ENCODE assay signal across 18 cellular contexts in the genomic region with DNA sequence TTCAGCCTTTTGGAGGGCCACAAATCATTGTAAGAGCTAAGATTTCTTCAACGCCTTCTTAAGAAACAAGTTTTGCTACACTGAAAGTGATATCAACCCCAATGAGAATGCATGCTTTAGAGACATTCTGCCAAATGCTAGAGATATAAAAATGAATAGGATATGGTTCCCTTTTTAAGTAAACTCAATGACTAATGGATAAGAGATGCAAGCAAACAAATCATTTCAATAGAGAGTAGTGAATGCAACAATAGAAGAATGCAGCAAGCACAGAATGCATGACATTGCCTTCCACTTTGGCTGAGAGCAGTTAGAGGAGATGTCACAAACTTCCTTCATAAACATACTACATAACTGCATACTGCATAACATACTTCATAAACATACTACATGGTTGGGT.
"Had no signal": no experiment of that assay in that cellular context is flagged by ENCODE, and none has a peak within 500 bp of the region (broad histone marks: within the 10 kb centered on the region; RNA-seq: fewer than 3 reads in every experiment).

No MANE protein-coding gene starts in this region.

- H3K4me3 ChIP-seq: esophagus muscularis mucosa, gastrocnemius medialis, lung, pancreas, right lobe of liver, thoracic aorta, tibial nerve, upper lobe of left lung had no signal

- H3K27ac ChIP-seq: esophagus muscularis mucosa, gastrocnemius medialis, neutrophil, pancreas, right lobe of liver, thoracic aorta, tibial nerve, upper lobe of left lung had no signal

- ATAC-seq: gastrocnemius medialis; left lobe of liver; natural killer cell; pancreas; right lobe of liver; stimulated activated naive B cell treated with anti-CD40 and anti-IgM and Interleukin-4, amounts not matched to agents 10 μg/mL and 1 μg/mL and 100 μg/mL, for 72 hours had no signal

- H3K27me3 ChIP-seq: esophagus muscularis mucosa, gastrocnemius medialis, neutrophil, pancreas, right lobe of liver, tibial nerve, upper lobe of left lung had no signal

- H3K9me3 ChIP-seq: esophagus muscularis mucosa, gastrocnemius medialis, neutrophil, pancreas, right lobe of liver, thoracic aorta, upper lobe of left lung had no signal

- H3K4me1 ChIP-seq: gastrocnemius medialis, pancreas, right lobe of liver, upper lobe of left lung had no signal

- DNase-seq: effector CD8-positive, alpha-beta T cell; endodermal cell; gastrocnemius medialis; head of caudate nucleus; natural killer cell; pancreas; right lobe of liver; small intestine; stimulated activated CD4-positive, alpha-beta T cell treated with anti-CD3 and anti-CD28 coated beads, Interleukin-15, amount 100 ng/mL, for 24 hours; stimulated activated CD4-positive, alpha-beta T cell treated with anti-CD3 and anti-CD28 coated beads, Interleukin-2, amount 100 ng/mL, for 48 hours; stimulated activated naive B cell treated with anti-CD40 and anti-IgM and Interleukin-4, amounts not matched to agents 10 μg/mL and 1 μg/mL and 100 μg/mL, for 72 hours; upper lobe of left lung had no signal

- H3K36me3 ChIP-seq: esophagus muscularis mucosa, gastrocnemius medialis, neutrophil, pancreas, right lobe of liver, thoracic aorta, tibial nerve, upper lobe of left lung had no signal
